ENCODE assay signal across 15 cellular contexts in the genomic region with DNA sequence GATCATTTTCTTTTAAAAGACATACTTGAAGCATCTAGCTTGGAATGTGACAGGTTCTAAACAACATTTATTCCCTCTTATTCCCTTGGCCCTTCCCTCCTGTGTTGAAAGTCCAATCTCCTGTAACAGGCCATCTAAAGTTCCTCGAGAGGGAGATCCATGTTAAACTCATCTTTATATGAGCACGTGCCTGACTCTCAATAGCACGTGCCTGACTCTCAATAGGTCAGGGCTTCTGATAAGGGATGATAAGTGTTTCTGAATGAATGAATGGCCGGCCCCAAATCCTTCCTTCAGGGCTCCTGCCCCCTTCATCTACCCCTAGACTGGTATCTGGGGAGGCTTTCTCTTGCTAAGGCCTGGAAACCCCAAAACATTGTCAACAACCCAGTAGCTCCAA. TPM values are rescaled to one million over a fixed set of nuclear protein-coding genes. Genes with fewer than 3 reads are reported as not detected.
DNase-seq lines count a peak whose midpoint lies in the region; ATAC-seq and TF ChIP-seq lines count a peak whose summit lies in the region.
"Had no signal": no experiment of that assay in that cellular context is flagged by ENCODE, and none has a peak within 500 bp of the region (broad histone marks: within the 10 kb centered on the region; RNA-seq: fewer than 3 reads in every experiment).

No MANE protein-coding gene starts in this region.

- H3K27me3 Mint-ChIP-seq in stimulated activated naive B cell treated with anti-CD40 and anti-IgM and Interleukin-4, amounts not matched to agents 10 μg/mL and 1 μg/mL and 100 μg/mL, for 72 hours, result no peaks in the 10 kb centered on the region
- H3K27me3 Mint-ChIP-seq: activated CD8-positive, alpha-beta memory T cell treated with anti-CD3 and anti-CD28 coated beads, Interleukin-2, amount 10 ng/mL, durations not matched to agents 7 days and 5 days had no signal

- no peaks in the 10 kb centered on the region for H4K20me1 ChIP-seq in hepatocyte (ENCODE audit: insufficient read depth, poor library complexity, severe bottlenecking)

- TF ChIP-seq CTCF in left ventricle myocardium inferior (IDR thresholded peaks at IDR 0.05; ENCODE audit: borderline replicate concordance) (no peak), hepatocyte (IDR thresholded peaks at IDR 0.05; ENCODE audit: poor library complexity) (no peak), sigmoid colon (IDR thresholded peaks at IDR 0.05) (no peak), left lung (IDR thresholded peaks at IDR 0.05) (no peak)

- no peak overlapping the region for H2AFZ ChIP-seq in hepatocyte

- TF ChIP-seq POLR2A in sigmoid colon (IDR thresholded peaks at IDR 0.05), result no peak

- H3K36me3 Mint-ChIP-seq in stimulated activated naive B cell treated with anti-CD40 and anti-IgM and Interleukin-4, amounts not matched to agents 10 μg/mL and 1 μg/mL and 100 μg/mL, for 72 hours, result peaks cover 4 to 5% of the 10 kb centered on the region in 2 donors
- H3K36me3 Mint-ChIP-seq: activated CD8-positive, alpha-beta memory T cell treated with anti-CD3 and anti-CD28 coated beads, Interleukin-2, amount 10 ng/mL, durations not matched to agents 7 days and 5 days had no signal

- intact Hi-C loops in left ventricle myocardium inferior (cut with micrococcal nuclease), result no loop called here
- intact Hi-C loops in left cardiac atrium (cut with DNase I), result no loop called here
- intact Hi-C loops in sigmoid colon (cut with DNase I), result no loop called here
- intact Hi-C loops in left lung (cut with DNase I), result no loop called here

- no peak for ATAC-seq in left cardiac atrium
- ATAC-seq in left lung, result no peak
- no peak for ATAC-seq in stimulated activated naive B cell treated with anti-CD40 and anti-IgM and Interleukin-4, amounts not matched to agents 10 μg/mL and 1 μg/mL and 100 μg/mL, for 72 hours (replicated peaks)
- ATAC-seq: activated CD8-positive, alpha-beta memory T cell treated with anti-CD3 and anti-CD28 coated beads, Interleukin-2, amount 10 ng/mL, durations not matched to agents 7 days and 5 days had no signal

- no peaks in the 10 kb centered on the region for H3K79me2 ChIP-seq in hepatocyte

- no peak for TF ChIP-seq EP300 in sigmoid colon (IDR thresholded peaks at IDR 0.05)

- no peak overlapping the region for H3K4me3 Mint-ChIP-seq in stimulated activated naive B cell treated with anti-CD40 and anti-IgM and Interleukin-4, amounts not matched to agents 10 μg/mL and 1 μg/mL and 100 μg/mL, for 72 hours
- H3K4me3 Mint-ChIP-seq: activated CD8-positive, alpha-beta memory T cell treated with anti-CD3 and anti-CD28 coated beads, Interleukin-2, amount 10 ng/mL, durations not matched to agents 7 days and 5 days; memory B cell had no signal

- H3K9me2 ChIP-seq in hepatocyte (replicated peaks; ENCODE audit: insufficient read depth), result no peaks in the 10 kb centered on the region

- H3K27ac ChIP-seq in left ventricle myocardium inferior (replicated peaks) (peak overlapping the region; percentile 82), hepatocyte (peak overlapping the region; percentile 78), sigmoid colon (peak overlapping the region; percentile 90 to 98 (median 96)), left lung (no peak overlapping the region)

- 96% methylated on average over 4 of the region's 4 CpGs for WGBS in hepatocyte (ENCODE audit: low lambda C conversion rate, missing lambda C conversion rate)
- 89 to 91% methylated on average over 4 of the region's 4 CpGs for WGBS in sigmoid colon, 2 donors

- peaks cover 3 to 11% of the 10 kb centered on the region in 2 donors for H3K4me1 Mint-ChIP-seq in stimulated activated naive B cell treated with anti-CD40 and anti-IgM and Interleukin-4, amounts not matched to agents 10 μg/mL and 1 μg/mL and 100 μg/mL, for 72 hours

- H3K4me2 ChIP-seq in hepatocyte, result no peak overlapping the region

- peaks cover 51% of the 10 kb centered on the region for H3K4me1 ChIP-seq in left ventricle myocardium inferior
- H3K4me1 ChIP-seq in hepatocyte (ENCODE audit: insufficient read depth), result peaks cover 8% of the 10 kb centered on the region
- H3K4me1 ChIP-seq in sigmoid colon, result peaks cover 4 to 99% (median 87%) of the 10 kb centered on the region in 4 donors
- peaks cover 0 to 2% of the 10 kb centered on the region in 2 donors for H3K4me1 ChIP-seq in left lung

- H3K4me3 ChIP-seq in left ventricle myocardium inferior (no peak overlapping the region), hepatocyte (no peak overlapping the region), sigmoid colon (no peak overlapping the region), left lung (no peak overlapping the region)

- H3K9me3 ChIP-seq in left ventricle myocardium inferior (replicated peaks) (no peaks in the 10 kb centered on the region), hepatocyte (ENCODE audit: low read depth) (no peaks in the 10 kb centered on the region), sigmoid colon (no peaks in the 10 kb centered on the region), left lung (no peaks in the 10 kb centered on the region)

- no peaks in the 10 kb centered on the region for H3K9me3 Mint-ChIP-seq in stimulated activated naive B cell treated with anti-CD40 and anti-IgM and Interleukin-4, amounts not matched to agents 10 μg/mL and 1 μg/mL and 100 μg/mL, for 72 hours
- H3K9me3 Mint-ChIP-seq: memory B cell had no signal

- DNase-seq in left ventricle myocardium inferior, result no peak
- no peak for DNase-seq in left cardiac atrium
- no peak for DNase-seq in hepatocyte (ENCODE audit: low spot score)
- no peak for DNase-seq in sigmoid colon
- DNase-seq in left lung, result no peak
- no peak for DNase-seq in stimulated activated naive B cell treated with anti-CD40 and anti-IgM and Interleukin-4, amounts not matched to agents 10 μg/mL and 1 μg/mL and 100 μg/mL, for 72 hours
- no peak for DNase-seq in stimulated activated CD4-positive, alpha-beta T cell treated with anti-CD3 and anti-CD28 coated beads, Interleukin-15, amount 100 ng/mL, for 24 hours
- no peak for DNase-seq in effector CD8-positive, alpha-beta T cell (lab: John Stamatoyannopoulos, UW)
- DNase-seq: activated CD8-positive, alpha-beta memory T cell treated with anti-CD3 and anti-CD28 coated beads, Interleukin-2, amount 10 ng/mL, durations not matched to agents 7 days and 5 days; activated naive CD4-positive, alpha-beta T cell treated with Interleukin-2 at 50 U/mL for 16 hours; COR-L47; KBM-7; NCI-H1417 treated with DMSO at 0.1 percent for 48 hours; SW 1271 had no signal

- H3K27ac Mint-ChIP-seq in stimulated activated naive B cell treated with anti-CD40 and anti-IgM and Interleukin-4, amounts not matched to agents 10 μg/mL and 1 μg/mL and 100 μg/mL, for 72 hours, result no peak overlapping the region
- H3K27ac Mint-ChIP-seq: activated CD8-positive, alpha-beta memory T cell treated with anti-CD3 and anti-CD28 coated beads, Interleukin-2, amount 10 ng/mL, durations not matched to agents 7 days and 5 days; memory B cell had no signal

- H3K27me3 ChIP-seq in left ventricle myocardium inferior (ENCODE audit: low read depth) (no peaks in the 10 kb centered on the region), hepatocyte (no peaks in the 10 kb centered on the region), sigmoid colon (no peaks in the 10 kb centered on the region), left lung (no peaks in the 10 kb centered on the region)

- H3K36me3 ChIP-seq in left ventricle myocardium inferior (peaks cover 55% of the 10 kb centered on the region), hepatocyte (replicated peaks; ENCODE audit: insufficient read depth, low read depth) (no peaks in the 10 kb centered on the region), sigmoid colon (peaks cover 13 to 73% (median 30%) of the 10 kb centered on the region in 4 donors), left lung (peaks cover 0 to 53% of the 10 kb centered on the region in 2 donors)

RNA-seq across cellular contexts. Expression of gene RPL27A, which starts 27.2 kb away (rescaled TPM):
- total RNA-seq in left ventricle myocardium inferior, result 597 TPM
- total RNA-seq in left cardiac atrium, result 100 to 1,000 TPM; 577 to 727 TPM
- 818 and 854 TPM in 2 replicates for total RNA-seq in hepatocyte
- 803 and 849 TPM in 2 replicates for polyA plus RNA-seq in hepatocyte
- 1,000 to 10,000 TPM; 1,472 to 2,262 (median 1,872) TPM for total RNA-seq in sigmoid colon
- polyA plus RNA-seq in sigmoid colon, result 1,000 to 10,000 TPM; 3,631 to 4,200 (median 4,078) TPM
- 100 to 1,000 TPM; 724 to 741 TPM for total RNA-seq in left lung

RNA-seq across cellular contexts. Expression of gene TRIM66, which starts 27.3 kb away (rescaled TPM):
- total RNA-seq in left ventricle myocardium inferior (4.1 TPM), left cardiac atrium (1 to 10 TPM; 2.3 to 3.2 TPM), hepatocyte (1.2 and 4.7 TPM in 2 replicates), sigmoid colon (10 to 100 TPM in 2 of 4 donors, 1 to 10 TPM in 2; 1.8 to 24.4 (median 10.2) TPM), left lung (10 to 100 TPM in 1 of 2 donors, 1 to 10 TPM in 1; 7.3 to 14.3 TPM)
- polyA plus RNA-seq in hepatocyte (1.4 and 2.1 TPM in 2 replicates), sigmoid colon (1 to 10 TPM in 2 of 3 donors, under 1 TPM in 1; 0.60 to 4.9 (median 2.3) TPM)

Comparison
In these comparisons a context has a peak if more than half of its experiments do, and no peak if none do; other contexts are left out.
1. H3K27ac ChIP-seq: peak in left ventricle myocardium inferior (single experiment), hepatocyte (single experiment) and sigmoid colon (4 of 4); none in left lung (0 of 2).